Comparison of ENCODE assay signal across 17 cellular contexts in the genomic region with DNA sequence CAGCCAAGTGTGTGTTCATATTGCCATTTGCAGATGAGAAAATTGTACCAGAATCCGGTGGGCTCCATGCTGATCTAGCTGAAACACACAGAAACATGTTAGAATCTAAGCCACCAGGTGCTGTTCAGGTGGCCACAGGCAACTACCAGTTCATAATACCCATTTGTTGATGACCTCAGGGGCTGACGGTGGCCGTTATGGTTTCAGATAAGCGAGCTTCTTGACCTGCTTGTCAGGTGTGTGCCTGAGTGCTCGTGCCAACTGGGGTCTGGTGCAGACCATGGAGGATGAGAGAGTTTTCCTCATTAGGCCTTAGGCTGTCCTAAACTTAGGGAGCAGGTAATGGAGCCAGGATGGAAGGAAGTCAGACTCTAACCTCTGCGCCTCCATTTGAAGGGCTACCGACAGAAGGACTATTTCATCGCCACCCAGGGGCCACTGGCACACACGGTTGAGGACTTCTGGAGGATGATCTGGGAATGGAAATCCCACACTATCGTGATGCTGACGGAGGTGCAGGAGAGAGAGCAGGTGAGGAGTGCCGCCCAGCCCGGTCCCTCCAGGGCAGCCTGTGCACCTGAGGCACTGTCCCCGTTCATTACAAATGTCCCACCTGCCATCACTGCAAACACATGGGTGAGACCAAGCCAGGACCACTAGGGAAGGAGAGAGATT. TPM values are rescaled to one million over a fixed set of nuclear protein-coding genes. Genes with fewer than 3 reads are reported as not detected.
DNase-seq lines count a peak whose midpoint lies in the region; ATAC-seq and TF ChIP-seq lines count a peak whose summit lies in the region.
"Had no signal": no experiment of that assay in that cellular context is flagged by ENCODE, and none has a peak within 500 bp of the region (broad histone marks: within the 10 kb centered on the region; RNA-seq: fewer than 3 reads in every experiment).

No MANE protein-coding gene starts in this region.

- no peaks in the 10 kb centered on the region for H3F3A ChIP-seq in smooth muscle cell (ENCODE audit: low read depth)

- H3K4me1 Mint-ChIP-seq in CD14-positive monocyte (peaks cover 3% of the 10 kb centered on the region), natural killer cell (peaks cover 45 to 47% of the 10 kb centered on the region in 2 donors)

- ATAC-seq in natural killer cell (no peak), HG03159 (IDR thresholded peaks at IDR 0.05; ENCODE audit: unreplicated experiment) (no peak)
- ATAC-seq: HepG2 had no signal

- H3K79me2 ChIP-seq in smooth muscle cell (ENCODE audit: low read depth): no peaks in the 10 kb centered on the region

- no peak overlapping the region for H3K4me3 ChIP-seq in coronary artery
- no peak overlapping the region for H3K4me3 ChIP-seq in suprapubic skin
- H3K4me3 ChIP-seq in smooth muscle cell: no peak overlapping the region

- peaks cover 93 to 100% of the 10 kb centered on the region in 2 donors for H3K36me3 Mint-ChIP-seq in CD14-positive monocyte
- H3K36me3 Mint-ChIP-seq in natural killer cell: peaks cover 19% of the 10 kb centered on the region

- no peak for TF ChIP-seq POLR2A in suprapubic skin (IDR thresholded peaks at IDR 0.05)

- H3K4me3 Mint-ChIP-seq in CD14-positive monocyte: no peak overlapping the region
- H3K4me3 Mint-ChIP-seq in natural killer cell: peak overlapping the region; percentile 4
- H3K4me3 Mint-ChIP-seq: HFFc6 had no signal

- H3K27ac Mint-ChIP-seq in CD14-positive monocyte: peak overlapping the region; percentile 14 to 68 (median 51)
- H3K27ac Mint-ChIP-seq in natural killer cell: peak overlapping the region; percentile 14 to 55
- H3K27ac Mint-ChIP-seq: HFFc6 had no signal

- intact Hi-C loops in CD14-positive monocyte (cut with micrococcal nuclease): loop anchor here in 1 of 2 donors (10.0 kb wide), 1 partner anchor 52 kb away; a partner anchor contains a TSS
- intact Hi-C loops in natural killer cell (cut with micrococcal nuclease): no loop called here

- H3K9me3 ChIP-seq in suprapubic skin (no peaks in the 10 kb centered on the region), smooth muscle cell (replicated peaks; ENCODE audit: low read depth) (no peaks in the 10 kb centered on the region)

- no peak for TF ChIP-seq EP300 in suprapubic skin (IDR thresholded peaks at IDR 0.05)

- H3K4me1 ChIP-seq in suprapubic skin (peaks cover 10% of the 10 kb centered on the region), smooth muscle cell (ENCODE audit: low read depth) (no peaks in the 10 kb centered on the region)

- no peak overlapping the region for H3K4me2 ChIP-seq in smooth muscle cell

- peak; percentile 28 for DNase-seq in CD14-positive monocyte (ENCODE audit: low spot score)
- peak; percentile 61 for DNase-seq in coronary artery (ENCODE audit: low spot score)
- DNase-seq in natural killer cell: no peak
- peak; percentile 37 to 57 for DNase-seq in suprapubic skin (ENCODE audit: low spot score in 2 of 2)
- no peak for DNase-seq in smooth muscle cell (lab: John Stamatoyannopoulos, UW; ENCODE audit: unreplicated experiment)
- no peak for DNase-seq in SIG-M5 treated with dmso at 0.1 percent for 504 hours (lab: John Stamatoyannopoulos, UW; ENCODE audit: unreplicated experiment)
- DNase-seq: ACHN, DND-41, HFFc6, NCI-H187, NCI-H2227 treated with DMSO at 0.1 percent for 48 hours, NCI-H510A treated with DMSO at 0.1 percent for 48 hours, NCI-H82, OCI-M1, SHP77 treated with DMSO at 0.1 percent for 48 hours had no signal

- TF ChIP-seq CTCF in CD14-positive monocyte (IDR thresholded peaks at IDR 0.05) (no peak), coronary artery (IDR thresholded peaks at IDR 0.05) (no peak), natural killer cell (IDR thresholded peaks at IDR 0.05) (no peak), suprapubic skin (IDR thresholded peaks at IDR 0.05) (no peak), smooth muscle cell (IDR thresholded peaks at IDR 0.05; ENCODE audit: borderline replicate concordance, insufficient read depth, poor library complexity, severe bottlenecking) (no peak)

- no peaks in the 10 kb centered on the region for H3K9me3 Mint-ChIP-seq in CD14-positive monocyte
- no peaks in the 10 kb centered on the region for H3K9me3 Mint-ChIP-seq in natural killer cell
- H3K9me3 Mint-ChIP-seq: HFFc6 had no signal

- H3K27me3 Mint-ChIP-seq in CD14-positive monocyte (ENCODE audit: low read depth in 3 of 3): peaks cover 0 to 3% (median 0%) of the 10 kb centered on the region in 3 donors
- H3K27me3 Mint-ChIP-seq in natural killer cell (ENCODE audit: low read depth in 2 of 2): no peaks in the 10 kb centered on the region

- H3K27ac ChIP-seq in coronary artery (no peak overlapping the region), suprapubic skin (no peak overlapping the region), smooth muscle cell (ENCODE audit: low read depth) (no peak overlapping the region)

- peaks cover 85% of the 10 kb centered on the region for H3K36me3 ChIP-seq in suprapubic skin
- H3K36me3 ChIP-seq in smooth muscle cell (ENCODE audit: low read depth): peaks cover 20% of the 10 kb centered on the region

- no peak overlapping the region for H2AFZ ChIP-seq in smooth muscle cell (ENCODE audit: low read depth)

- no peaks in the 10 kb centered on the region for H3K27me3 ChIP-seq in suprapubic skin
- no peaks in the 10 kb centered on the region for H3K27me3 ChIP-seq in smooth muscle cell (ENCODE audit: low read depth)

- WGBS in suprapubic skin: 89% methylated on average over 13 of the region's 14 CpGs
- WGBS in smooth muscle cell (ENCODE audit: low lambda C conversion rate): 94% methylated on average over 14 of the region's 14 CpGs

- no peaks in the 10 kb centered on the region for H4K20me1 ChIP-seq in smooth muscle cell (ENCODE audit: low read depth)

- H3K9ac ChIP-seq in smooth muscle cell (ENCODE audit: low read depth): no peak overlapping the region

RNA-seq across cellular contexts. Expression of a gene that starts 53.1 kb away (rescaled TPM):
- polyA plus RNA-seq in CD14-positive monocyte (under 1 TPM in 1 of 2 donors, not detected in 1; 0.02 TPM), smooth muscle cell (7.9 and 10.3 TPM in 2 replicates)
- total RNA-seq in natural killer cell (10 to 100 TPM in 1 of 3 donors, 1 to 10 TPM in 2; 5.3 to 10.0 (median 6.8) TPM), suprapubic skin (10 to 100 TPM in 1 of 4 donors, 1 to 10 TPM in 3; 5.6 to 13.0 (median 8.9) TPM), smooth muscle cell (10.8 and 13.0 TPM in 2 replicates)

Comparison
In these comparisons a context has a peak if more than half of its experiments do, and no peak if none do; other contexts are left out.
1. DNase-seq: peak in CD14-positive monocyte (single experiment), coronary artery (single experiment) and suprapubic skin (2 of 2); none in natural killer cell (single experiment), smooth muscle cell (single experiment) and SIG-M5 treated with dmso at 0.1 percent for 504 hours (single experiment).